Comparison of ENCODE assay signal across 2 cellular contexts in the genomic region with DNA sequence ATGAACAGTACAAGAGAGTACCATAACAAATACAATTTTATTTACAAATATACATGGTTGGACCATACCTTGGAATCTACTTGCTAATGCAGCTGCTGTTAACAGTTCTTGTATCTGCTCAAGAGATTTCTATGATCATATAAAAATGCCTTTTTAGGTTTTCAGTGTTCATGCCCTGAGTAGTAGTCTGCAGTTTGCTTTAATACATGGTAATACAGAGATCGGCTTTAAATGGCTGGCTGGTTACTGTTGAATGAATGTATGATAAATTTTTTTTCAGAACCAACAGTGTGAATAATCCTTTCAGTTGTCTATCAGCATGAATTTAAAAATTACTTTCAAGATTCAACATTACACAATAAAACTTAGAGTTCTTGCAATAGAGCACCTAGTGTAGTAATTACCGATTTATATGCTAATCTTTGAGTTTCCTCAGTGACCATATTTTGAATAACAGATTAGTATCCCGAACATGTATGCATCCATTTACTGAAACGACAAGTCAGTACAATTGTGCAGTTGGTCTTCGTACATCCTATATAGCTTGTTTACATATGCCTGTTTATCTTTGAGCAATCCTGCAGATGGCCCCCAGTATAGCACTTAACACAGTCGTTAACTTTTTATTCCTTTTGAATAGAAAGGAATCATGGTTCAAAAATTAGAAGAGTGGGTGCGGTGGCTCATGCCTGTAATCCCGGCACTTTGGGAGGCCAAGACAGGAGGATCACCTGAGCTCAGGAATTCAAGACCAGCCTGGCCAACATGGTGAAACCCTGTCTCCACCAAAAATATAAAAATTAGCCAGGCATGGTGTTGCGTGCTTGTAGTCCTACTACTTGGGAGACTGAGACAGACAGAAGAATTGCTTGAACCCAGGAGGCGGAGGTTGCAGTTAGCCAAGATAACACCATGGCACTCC.
TF ChIP-seq lines count a peak whose summit lies in the region.

No MANE protein-coding gene starts in this region.

TF ChIP-seq in IMR-90, 13 proteins besides CTCF, POLR2A, EP300 and RAD21:
- TF ChIP-seq NFE2L2 (IDR thresholded peaks at IDR 0.05; ENCODE audit: low read depth, low read length) = no peak
- TF ChIP-seq BHLHE40 (IDR thresholded peaks at IDR 0.05; ENCODE audit: low read depth, low read length) = no peak
- TF ChIP-seq MAZ (IDR thresholded peaks at IDR 0.05; ENCODE audit: borderline replicate concordance, low read depth, low read length) = no peak
- no peak for TF ChIP-seq MAFK (IDR thresholded peaks at IDR 0.05; ENCODE audit: low read depth, low read length)
- TF ChIP-seq FOS (IDR thresholded peaks at IDR 0.05; ENCODE audit: low read depth, low read length) = no peak
- TF ChIP-seq RCOR1 (IDR thresholded peaks at IDR 0.05; ENCODE audit: insufficient replicate concordance, low read length) = no peak
- TF ChIP-seq, protein P1, sequence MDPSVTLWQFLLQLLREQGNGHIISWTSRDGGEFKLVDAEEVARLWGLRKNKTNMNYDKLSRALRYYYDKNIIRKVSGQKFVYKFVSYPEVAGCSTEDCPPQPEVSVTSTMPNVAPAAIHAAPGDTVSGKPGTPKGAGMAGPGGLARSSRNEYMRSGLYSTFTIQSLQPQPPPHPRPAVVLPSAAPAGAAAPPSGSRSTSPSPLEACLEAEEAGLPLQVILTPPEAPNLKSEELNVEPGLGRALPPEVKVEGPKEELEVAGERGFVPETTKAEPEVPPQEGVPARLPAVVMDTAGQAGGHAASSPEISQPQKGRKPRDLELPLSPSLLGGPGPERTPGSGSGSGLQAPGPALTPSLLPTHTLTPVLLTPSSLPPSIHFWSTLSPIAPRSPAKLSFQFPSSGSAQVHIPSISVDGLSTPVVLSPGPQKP (IDR thresholded peaks at IDR 0.05; ENCODE audit: borderline replicate concordance, low read depth, low read length) = no peak
- TF ChIP-seq, protein P2, sequence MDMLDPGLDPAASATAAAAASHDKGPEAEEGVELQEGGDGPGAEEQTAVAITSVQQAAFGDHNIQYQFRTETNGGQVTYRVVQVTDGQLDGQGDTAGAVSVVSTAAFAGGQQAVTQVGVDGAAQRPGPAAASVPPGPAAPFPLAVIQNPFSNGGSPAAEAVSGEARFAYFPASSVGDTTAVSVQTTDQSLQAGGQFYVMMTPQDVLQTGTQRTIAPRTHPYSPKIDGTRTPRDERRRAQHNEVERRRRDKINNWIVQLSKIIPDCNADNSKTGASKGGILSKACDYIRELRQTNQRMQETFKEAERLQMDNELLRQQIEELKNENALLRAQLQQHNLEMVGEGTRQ (IDR thresholded peaks at IDR 0.05; ENCODE audit: low read depth, low read length) = no peak
- TF ChIP-seq SMC3 (IDR thresholded peaks at IDR 0.05; ENCODE audit: low read depth, low read length) = no peak

TF ChIP-seq in H1, 55 proteins besides CTCF, POLR2A, EP300 and RAD21:
- peak; percentile 70 for TF ChIP-seq POLR2AphosphoS5 (IDR thresholded peaks at IDR 0.05; ENCODE audit: low read depth, low read length)
- no peak for TF ChIP-seq KDM4A (IDR thresholded peaks at IDR 0.05; ENCODE audit: low read depth, low read length, severe bottlenecking)
TF ChIP-seq in H1: peak in this region for 1.
